Comparison of ENCODE assay signal across 18 cellular contexts in genomic region chrX:144586756-144587155, GRCh38.
A peak's percentile ranks its signal among the peaks of the same experiment; 100 is the strongest.
DNase-seq lines count a peak whose midpoint lies in the region; ATAC-seq and TF ChIP-seq lines count a peak whose summit lies in the region.
"Had no signal": no experiment of that assay in that cellular context is flagged by ENCODE, and none has a peak within 500 bp of the region (broad histone marks: within the 10 kb centered on the region; RNA-seq: fewer than 3 reads in every experiment).

No MANE protein-coding gene starts in this region.

- 71 to 77% (median 74%) methylated on average over 1 of the region's 1 CpG for WGBS in ovary, 3 donors

- H3K4me3 ChIP-seq in RWPE2 (ENCODE audit: severe bottlenecking) (no peak overlapping the region), ovary (no peak overlapping the region)
- H3K4me3 ChIP-seq: BLaER1, tibial nerve had no signal

- H3K4me1 ChIP-seq in RWPE2 (ENCODE audit: insufficient read depth, poor library complexity, severe bottlenecking) (no peaks in the 10 kb centered on the region), ovary (ENCODE audit: insufficient read depth) (no peaks in the 10 kb centered on the region)
- H3K4me1 ChIP-seq: BLaER1, tibial nerve had no signal

- TF ChIP-seq POLR2A in ovary (IDR thresholded peaks at IDR 0.05), result no peak

- DNase-seq in Caki2 (ENCODE audit: low read depth), result peak; percentile 34
- DNase-seq in RWPE2 (ENCODE audit: low spot score), result peak; percentile 29
- peak; percentile 9 for DNase-seq in fibroblast of the conjunctiva (ENCODE audit: low read depth)
- DNase-seq in COLO829 (ENCODE audit: low spot score), result no peak
- no peak for DNase-seq in globus pallidus (ENCODE audit: low spot score)
- no peak for DNase-seq in ovary
- DNase-seq in C1 segment of cervical spinal cord (lab: John Stamatoyannopoulos, UW), result no peak
- DNase-seq: activated CD8-positive, alpha-beta T cell treated with anti-CD3 and anti-CD28 coated beads for 36 hours; activated T-cell treated with anti-CD3 and anti-CD28 coated beads, Interleukin-2, amount 50 U/mL, for 48 hours; immature natural killer cell; naive thymus-derived CD8-positive, alpha-beta T cell; NCI-H2029; NCI-H524 treated with DMSO at 0.1 percent for 48 hours; T-helper 1 cell had no signal

- H3K27ac ChIP-seq in RWPE2 (ENCODE audit: poor library complexity, severe bottlenecking) (no peak overlapping the region), ovary (no peak overlapping the region)
- H3K27ac ChIP-seq: BLaER1, tibial nerve had no signal

- intact Hi-C loops in ovary (cut with DNase I), result loop anchor here in 1 of 4 donors (5.0 kb wide), 1 partner anchor 241 kb away; no protein-coding TSS in a partner anchor

- no peak for TF ChIP-seq RAD21 in Ishikawa (IDR thresholded peaks at IDR 0.05; ENCODE audit: low read depth)

- no peak for TF ChIP-seq EP300 in Ishikawa (IDR thresholded peaks at IDR 0.05; ENCODE audit: borderline replicate concordance)
- no peak for TF ChIP-seq EP300 in ovary (IDR thresholded peaks at IDR 0.05)

- H3K36me3 ChIP-seq in RWPE2 (ENCODE audit: low read depth) (no peaks in the 10 kb centered on the region), ovary (no peaks in the 10 kb centered on the region)
- H3K36me3 ChIP-seq: BLaER1, tibial nerve had no signal

- H3K9me3 ChIP-seq in RWPE2 (ENCODE audit: severe bottlenecking), result no peaks in the 10 kb centered on the region
- no peaks in the 10 kb centered on the region for H3K9me3 ChIP-seq in ovary
- H3K9me3 ChIP-seq: BLaER1, tibial nerve had no signal

- H3K27me3 ChIP-seq in RWPE2 (ENCODE audit: insufficient read depth, poor library complexity, severe bottlenecking) (no peaks in the 10 kb centered on the region), ovary (no peaks in the 10 kb centered on the region)
- H3K27me3 ChIP-seq: tibial nerve had no signal

- TF ChIP-seq CTCF in RWPE2 (IDR thresholded peaks at IDR 0.05; ENCODE audit: poor library complexity, severe bottlenecking), result no peak
- TF ChIP-seq CTCF in ovary (IDR thresholded peaks at IDR 0.05), result no peak

- peak; percentile 81 for ATAC-seq in RWPE2 (ENCODE audit: low read depth)
- ATAC-seq: activated CD8-positive, alpha-beta T cell treated with anti-CD3 and anti-CD28 coated beads for 36 hours; naive thymus-derived CD8-positive, alpha-beta T cell; stimulated activated effector memory CD8-positive, alpha-beta T cell treated with anti-CD3 and anti-CD28 coated beads, Interleukin-12 subunit alpha, Interleukin-12 subunit beta, amount 100 ng/mL, for 72 hours had no signal

- in situ Hi-C loops in Caki2 (cut with HindIII; ENCODE audit: low pct_unique_long_range_greater_than_20kb, low sequenced_read_pairs), result no loop called here

TF ChIP-seq in Ishikawa, 13 proteins besides CTCF, POLR2A, EP300 and RAD21:
- TF ChIP-seq TEAD4 (IDR thresholded peaks at IDR 0.05) (no peak), NFIC (IDR thresholded peaks at IDR 0.05) (0 out of 2 replicates have a peak, but pooled peaks have one; percentile 23)

Comparison
In these comparisons a context has a peak if more than half of its experiments do, and no peak if none do; other contexts are left out.
1. DNase-seq: peak in Caki2 (single experiment), RWPE2 (single experiment) and fibroblast of the conjunctiva (single experiment); none in COLO829 (single experiment), globus pallidus (single experiment), ovary (0 of 5) and C1 segment of cervical spinal cord (0 of 14).